Comparison of ENCODE assay signal across 8 cellular contexts in genomic region chr17:7687072-7687907, GRCh38. TPM values are rescaled to one million over a fixed set of nuclear protein-coding genes. Genes with fewer than 3 reads are reported as not detected.
DNase-seq lines count a peak whose midpoint lies in the region; ATAC-seq and TF ChIP-seq lines count a peak whose summit lies in the region.

TSS of gene TP53 (minus strand) at chr17:7687490. CDS start at chr17:7676594, 10,896 bp downstream.

- in situ Hi-C loops in ACHN (cut with HindIII; ENCODE audit: low pct_ligation_motif_present, low pct_unique_long_range_greater_than_20kb, low sequenced_read_pairs), result no loop called here

- peaks cover 26% of the 10 kb centered on the region for H3K36me3 ChIP-seq in SJSA1

- H3K27ac Mint-ChIP-seq in neural crest cell (ENCODE audit: unreplicated experiment), result peak within 1 kb of the TSS; percentile 100
- H3K27ac Mint-ChIP-seq in stimulated activated naive CD8-positive, alpha-beta T cell treated with anti-CD3 and anti-CD28 coated beads, Interleukin-15, amount 100 ng/mL, for 72 hours, result peak within 1 kb of the TSS; percentile 99 to 100

- H3K4me3 Mint-ChIP-seq in neural crest cell, result peak within 1 kb of the TSS; percentile 98
- H3K4me3 Mint-ChIP-seq in stimulated activated naive CD8-positive, alpha-beta T cell treated with anti-CD3 and anti-CD28 coated beads, Interleukin-15, amount 100 ng/mL, for 72 hours, result peak within 1 kb of the TSS; percentile 94 to 96

- H3K9me3 ChIP-seq in SJSA1 (replicated peaks), result no peaks in the 10 kb centered on the region

- H3K36me3 Mint-ChIP-seq in neural crest cell (ENCODE audit: low read depth), result peaks cover 3% of the 10 kb centered on the region

- H3K4me1 ChIP-seq in SJSA1 (replicated peaks), result peaks cover 18% of the 10 kb centered on the region

- peak within 1 kb of the TSS; percentile 93 for H3K27ac ChIP-seq in SJSA1

- peaks cover 41% of the 10 kb centered on the region for H3K4me1 Mint-ChIP-seq in neural crest cell
- peaks cover 45% of the 10 kb centered on the region for H3K4me1 Mint-ChIP-seq in stimulated activated naive CD8-positive, alpha-beta T cell treated with anti-CD3 and anti-CD28 coated beads, Interleukin-15, amount 100 ng/mL, for 72 hours

- TF ChIP-seq CTCF in foreskin fibroblast (IDR thresholded peaks at IDR 0.05; ENCODE audit: low read depth, low read length) (no peak), neural crest cell (conservative IDR thresholded peaks at IDR 0.05) (no peak)

- H3K4me3 ChIP-seq in SJSA1 (peak within 1 kb of the TSS; percentile 61), foreskin fibroblast (ENCODE audit: low read depth in 1 of 2, low read length in 2 of 2) (peak within 1 kb of the TSS; percentile 92 to 98)

- H3K27me3 ChIP-seq in SJSA1 (replicated peaks), result no peaks in the 10 kb centered on the region

- ATAC-seq in stimulated activated naive CD8-positive, alpha-beta T cell treated with anti-CD3 and anti-CD28 coated beads, Interleukin-15, amount 100 ng/mL, for 72 hours, result peak; percentile 54

- peak; percentile 93 for DNase-seq in ACHN
- peak; percentile 63 for DNase-seq in GM19238 (ENCODE audit: insufficient read length, low spot score)
- peak; percentile 91 for DNase-seq in MV-4-11 (lab: John Stamatoyannopoulos, UW)
- peak; percentile 90 to 91 for DNase-seq in SJSA1 (ENCODE audit: low read depth in 1 of 2, low spot score in 2 of 2)
- peak; percentile 62 to 77 (median 69) for DNase-seq in activated naive CD4-positive, alpha-beta T cell (lab: John Stamatoyannopoulos, UW)
- peak; percentile 90 to 96 for DNase-seq in foreskin fibroblast
- peak; percentile 75 for DNase-seq in neural crest cell (ENCODE audit: low read depth, low spot score)
- peak; percentile 88 to 94 for DNase-seq in stimulated activated naive CD8-positive, alpha-beta T cell treated with anti-CD3 and anti-CD28 coated beads, Interleukin-15, amount 100 ng/mL, for 72 hours

- no peaks in the 10 kb centered on the region for H3K9me3 Mint-ChIP-seq in neural crest cell
- no peaks in the 10 kb centered on the region for H3K9me3 Mint-ChIP-seq in stimulated activated naive CD8-positive, alpha-beta T cell treated with anti-CD3 and anti-CD28 coated beads, Interleukin-15, amount 100 ng/mL, for 72 hours

- no peaks in the 10 kb centered on the region for H3K27me3 Mint-ChIP-seq in neural crest cell (ENCODE audit: low read depth)
- H3K27me3 Mint-ChIP-seq in stimulated activated naive CD8-positive, alpha-beta T cell treated with anti-CD3 and anti-CD28 coated beads, Interleukin-15, amount 100 ng/mL, for 72 hours, result no peaks in the 10 kb centered on the region

RNA-seq across cellular contexts. Expression of gene TP53, which starts in this region (rescaled TPM):
- total RNA-seq in SJSA1 (2014; rRNA removed; shearing (Covaris generic)), result 28.4 and 40.6 TPM in 2 replicates
- 135 and 150 TPM in 2 replicates for total RNA-seq in neural crest cell

Comparison
In these comparisons a context has a peak if more than half of its experiments do, and no peak if none do; other contexts are left out.
1. Peak in every context shown above with its lines: DNase-seq, ATAC-seq, H3K4me3 ChIP-seq and H3K27ac ChIP-seq.